In genomic region chr10:12890958-12891357, GRCh38 we compare ENCODE assay signal across 25 cellular contexts.
DNase-seq lines count a peak whose midpoint lies in the region; FAIRE-seq and TF ChIP-seq lines count a peak whose summit lies in the region.
"Had no signal": no experiment of that assay in that cellular context is flagged by ENCODE, and none has a peak within 500 bp of the region (broad histone marks: within the 10 kb centered on the region; RNA-seq: fewer than 3 reads in every experiment).

No MANE protein-coding gene starts in this region.

- H4K20me1 ChIP-seq in osteoblast (ENCODE audit: insufficient read depth, low read length) = no peaks in the 10 kb centered on the region
- H4K20me1 ChIP-seq: BLaER1 treated with 17β-estradiol and CSF1 and Interleukin-3, amounts not matched to agents 10 nM and 100 nM had no signal

- H3K4me3 ChIP-seq in ascending aorta = no peak overlapping the region
- H3K4me3 ChIP-seq in osteoblast (ENCODE audit: insufficient read depth, low read length) = no peak overlapping the region
- H3K4me3 ChIP-seq in vagina = no peak overlapping the region
- H3K4me3 ChIP-seq: BLaER1 treated with 17β-estradiol and CSF1 and Interleukin-3, amounts not matched to agents 10 nM and 100 nM; GM12878; GM23338; HAP-1 had no signal

- no peak overlapping the region for H2AFZ ChIP-seq in osteoblast (ENCODE audit: low read length)
- H2AFZ ChIP-seq: GM23338 had no signal

- TF ChIP-seq POLR2A in vagina (IDR thresholded peaks at IDR 0.05) = no peak

- H3K4me2 ChIP-seq in osteoblast (ENCODE audit: insufficient read depth, low read length) = no peak overlapping the region
- H3K4me2 ChIP-seq: BLaER1 treated with 17β-estradiol and CSF1 and Interleukin-3, amounts not matched to agents 10 nM and 100 nM; GM23338 had no signal

- TF ChIP-seq CTCF in ascending aorta (IDR thresholded peaks at IDR 0.05) = no peak
- TF ChIP-seq CTCF in osteoblast (IDR thresholded peaks at IDR 0.05; ENCODE audit: extremely low read depth, low read depth, low read length) = no peak
- TF ChIP-seq CTCF in vagina (IDR thresholded peaks at IDR 0.05) = no peak

- DNase-seq in ascending aorta (ENCODE audit: low spot score in 2 of 2) = no peak
- DNase-seq in globus pallidus (ENCODE audit: low spot score) = peak; percentile 11
- peak; percentile 23 for DNase-seq in osteoblast (ENCODE audit: insufficient read length, low spot score, missing footprints)
- peak; percentile 5 to 55 for DNase-seq in vagina (ENCODE audit: extremely low spot score in 2 of 2)
- DNase-seq in AG08395 (ENCODE audit: low spot score) = no peak
- no peak for DNase-seq in GOT3 (lab: John Stamatoyannopoulos, UW)
- DNase-seq in RCC 7860 (ENCODE audit: low spot score) = no peak
- DNase-seq: AML-193; BE2C; CD4-positive, alpha-beta T cell; CD8-positive, alpha-beta memory T cell; DMS 273 treated with DMSO at 0.1 percent for 48 hours; DMS79; EL; GDM1; HFFc6 had no signal

- H3K4me1 ChIP-seq in ascending aorta (peaks cover 9 to 17% of the 10 kb centered on the region in 2 donors), osteoblast (ENCODE audit: insufficient read depth, low read length) (peaks cover 3% of the 10 kb centered on the region), vagina (peaks cover 19% of the 10 kb centered on the region)
- H3K4me1 ChIP-seq: BE2C; BLaER1 treated with 17β-estradiol and CSF1 and Interleukin-3, amounts not matched to agents 10 nM and 100 nM; HAP-1 had no signal

- H3K27me3 ChIP-seq in ascending aorta (no peaks in the 10 kb centered on the region), osteoblast (ENCODE audit: insufficient read depth, low read length) (peaks cover 7% of the 10 kb centered on the region), vagina (no peaks in the 10 kb centered on the region)
- H3K27me3 ChIP-seq: BE2C; BLaER1 treated with 17β-estradiol and CSF1 and Interleukin-3, amounts not matched to agents 10 nM and 100 nM had no signal

- H3K27ac ChIP-seq in ascending aorta (peak overlapping the region; percentile 47 to 65), osteoblast (ENCODE audit: low read depth, low read length) (no peak overlapping the region), vagina (no peak overlapping the region)
- H3K27ac ChIP-seq: 22Rv1; BLaER1 treated with 17β-estradiol and CSF1 and Interleukin-3, amounts not matched to agents 10 nM and 100 nM had no signal

- no peaks in the 10 kb centered on the region for H3K36me3 ChIP-seq in ascending aorta
- no peaks in the 10 kb centered on the region for H3K36me3 ChIP-seq in osteoblast (ENCODE audit: insufficient read depth, low read length)
- no peaks in the 10 kb centered on the region for H3K36me3 ChIP-seq in vagina
- H3K36me3 ChIP-seq: BE2C; BLaER1 treated with 17β-estradiol and CSF1 and Interleukin-3, amounts not matched to agents 10 nM and 100 nM; HAP-1 had no signal

- H3K9me3 ChIP-seq in ascending aorta (peaks cover 6 to 16% of the 10 kb centered on the region in 2 donors), osteoblast (ENCODE audit: low read depth, low read length) (peaks cover 2% of the 10 kb centered on the region), vagina (peaks cover 9% of the 10 kb centered on the region)
- H3K9me3 ChIP-seq: BE2C, HAP-1 had no signal

- no peak for FAIRE-seq in RCC 7860 (lab: Jason Lieb, UNC)
- FAIRE-seq: A204.1, D721Med, GM12878, GM19239, H54 had no signal

- intact Hi-C loops in ascending aorta (cut with DNase I) (no loop called here), vagina (cut with DNase I) (no loop called here)

- no peaks in the 10 kb centered on the region for H3K79me2 ChIP-seq in osteoblast (ENCODE audit: insufficient read depth, low read length)

Comparison
In these comparisons a context has a peak if more than half of its experiments do, and no peak if none do; other contexts are left out.
1. DNase-seq: peak in globus pallidus (single experiment), osteoblast (single experiment) and vagina (2 of 2); none in ascending aorta (0 of 2), AG08395 (single experiment), GOT3 (single experiment) and RCC 7860 (single experiment).
2. H3K27ac ChIP-seq: peak in ascending aorta (2 of 2); none in osteoblast (single experiment) and vagina (single experiment).